ENCODE assay signal across 13 cellular contexts in genomic region chr2:189837336-189837735, GRCh38. TPM values are rescaled to one million over a fixed set of nuclear protein-coding genes. Genes with fewer than 3 reads are reported as not detected.
DNase-seq lines count a peak whose midpoint lies in the region; ATAC-seq, FAIRE-seq and TF ChIP-seq lines count a peak whose summit lies in the region.
"Had no signal": no experiment of that assay in that cellular context is flagged by ENCODE, and none has a peak within 500 bp of the region (broad histone marks: within the 10 kb centered on the region; RNA-seq: fewer than 3 reads in every experiment).

No MANE protein-coding gene starts in this region.

- no peak overlapping the region for H3K4me3 Mint-ChIP-seq in dendritic cell treated with granulocyte-macrophage colony-stimulating factor and Interleukin-4, amounts not matched to agents 40 ng/mL and 50 ng/mL, for 4 days
- H3K4me3 Mint-ChIP-seq: CD8-positive, alpha-beta memory T cell had no signal

- intact Hi-C loops in dendritic cell treated with granulocyte-macrophage colony-stimulating factor and Interleukin-4, amounts not matched to agents 40 ng/mL and 50 ng/mL, for 4 days (cut with micrococcal nuclease): loop anchor here (5.0 kb wide), 1 partner anchor 35 kb away; no protein-coding TSS in a partner anchor
- intact Hi-C loops in psoas muscle (cut with DNase I): loop anchor here in 1 of 2 donors (5.0 kb wide), 1 partner anchor 1845 kb away; no protein-coding TSS in a partner anchor

- H3K4me3 ChIP-seq in HEK293 (ENCODE audit: low read depth, low read length) (no peak overlapping the region), SJSA1 (no peak overlapping the region), psoas muscle (no peak overlapping the region)

- no peak for ATAC-seq in psoas muscle
- ATAC-seq: HCT116 had no signal

- no peak for FAIRE-seq in H54 (lab: Jason Lieb, UNC)

- H3K27me3 ChIP-seq in SJSA1 (replicated peaks): no peaks in the 10 kb centered on the region
- H3K27me3 ChIP-seq in psoas muscle (ENCODE audit: insufficient read depth in 3 of 3, low read length in 2 of 3): no peaks in the 10 kb centered on the region

- H3K36me3 Mint-ChIP-seq in dendritic cell treated with granulocyte-macrophage colony-stimulating factor and Interleukin-4, amounts not matched to agents 40 ng/mL and 50 ng/mL, for 4 days (ENCODE audit: low read depth): peaks cover 14% of the 10 kb centered on the region

- H3K4me1 Mint-ChIP-seq in dendritic cell treated with granulocyte-macrophage colony-stimulating factor and Interleukin-4, amounts not matched to agents 40 ng/mL and 50 ng/mL, for 4 days (ENCODE audit: low read depth): peaks cover 30% of the 10 kb centered on the region

- H3K36me3 ChIP-seq in HEK293 (ENCODE audit: control insufficient read depth in 2 of 2, insufficient read depth in 1 of 2, low read length in 2 of 2) (no peaks in the 10 kb centered on the region), SJSA1 (peaks cover 2% of the 10 kb centered on the region; the same call in 1 of the 2 replicates), psoas muscle (ENCODE audit: insufficient read depth in 1 of 2, low read depth in 1 of 2) (no peaks in the 10 kb centered on the region)

- TF ChIP-seq CTCF in HEK293 (tag by site-specific recombination; IDR thresholded peaks at IDR 0.05): no peak
- no peak for TF ChIP-seq CTCF in psoas muscle (IDR thresholded peaks at IDR 0.05)

- H3K27ac Mint-ChIP-seq in dendritic cell treated with granulocyte-macrophage colony-stimulating factor and Interleukin-4, amounts not matched to agents 40 ng/mL and 50 ng/mL, for 4 days: peak overlapping the region; percentile 86

- peaks cover 7% of the 10 kb centered on the region; the same call in 1 of the 2 replicates for H3K4me1 ChIP-seq in HEK293 (ENCODE audit: control insufficient read depth, insufficient read depth, low read length)
- peaks cover 17% of the 10 kb centered on the region for H3K4me1 ChIP-seq in SJSA1 (replicated peaks)
- H3K4me1 ChIP-seq in psoas muscle: peaks cover 28% of the 10 kb centered on the region

- POLR2A ChIA-PET in HEK293 (lab: Yijun Ruan, JAX): interaction anchor here (0.6 to 1.4 kb wide), 2 partner anchors 53 to 1183 kb away, joined by 4 read pairs; partner anchors contain the start of genes ORMDL1 and PMS1

- TF ChIP-seq POLR2A in H54 (IDR thresholded peaks at IDR 0.05; ENCODE audit: low read depth, low read length): no peak

- H3K9me3 Mint-ChIP-seq in dendritic cell treated with granulocyte-macrophage colony-stimulating factor and Interleukin-4, amounts not matched to agents 40 ng/mL and 50 ng/mL, for 4 days: peaks cover 8% of the 10 kb centered on the region
- H3K9me3 Mint-ChIP-seq: CD8-positive, alpha-beta memory T cell had no signal

- H3K27ac ChIP-seq in HEK293 (ENCODE audit: extremely low read depth, low read depth, low read length) (no peak overlapping the region), SJSA1 (peak overlapping the region; percentile 71), psoas muscle (peak overlapping the region; percentile 77)

- H3K27me3 Mint-ChIP-seq in dendritic cell treated with granulocyte-macrophage colony-stimulating factor and Interleukin-4, amounts not matched to agents 40 ng/mL and 50 ng/mL, for 4 days: no peaks in the 10 kb centered on the region
- H3K27me3 Mint-ChIP-seq: CD8-positive, alpha-beta memory T cell had no signal

- no peaks in the 10 kb centered on the region for H3K9me3 ChIP-seq in HEK293 (ENCODE audit: control insufficient read depth, insufficient read depth, low read depth, low read length)
- H3K9me3 ChIP-seq in SJSA1 (replicated peaks): no peaks in the 10 kb centered on the region
- H3K9me3 ChIP-seq in psoas muscle: no peaks in the 10 kb centered on the region

- CTCF ChIA-PET in HEK293 (lab: Yijun Ruan, JAX): no interaction called here

- DNase-seq in SJSA1 (ENCODE audit: low read depth in 1 of 2, low spot score in 2 of 2): no peak
- DNase-seq in psoas muscle: no peak
- DNase-seq in H54 (ENCODE audit: insufficient read length, low spot score): no peak
- DNase-seq in NCI-H526 treated with DMSO at 0.1 percent for 48 hours (lab: John Stamatoyannopoulos, UW): no peak
- no peak for DNase-seq in HUDEP-2 (lab: John Stamatoyannopoulos, UW; ENCODE audit: unreplicated experiment in 76 of 76)
- DNase-seq: CD8-positive, alpha-beta memory T cell; Karpas-422; NCI-H187 treated with DMSO at 0.1 percent for 48 hours; NCI-H510A; RPMI8226 had no signal

- WGBS in psoas muscle, 3 donors: 71 to 82% (median 77%) methylated on average over 2 of the region's 2 CpGs

TF ChIP-seq in HEK293, 187 proteins besides CTCF, POLR2A, EP300 and RAD21:
- 0 out of 2 replicates have a peak, but pooled peaks have one; percentile 3 for TF ChIP-seq ZNF121 (tag by site-specific recombination; IDR thresholded peaks at IDR 0.05)
- TF ChIP-seq HOXD13 (CRISPR knock-in tag; IDR thresholded peaks at IDR 0.05; ENCODE audit: borderline replicate concordance): no peak
- TF ChIP-seq ZNF530 (tag by site-specific recombination; IDR thresholded peaks at IDR 0.05; ENCODE audit: low read depth): no peak
- TF ChIP-seq HOXA7 (CRISPR knock-in tag; IDR thresholded peaks at IDR 0.05; ENCODE audit: borderline replicate concordance): no peak
TF ChIP-seq in HEK293: peak in this region for 1.

RNA-seq across cellular contexts. Expression of gene PMS1, which starts 53.1 kb away (rescaled TPM):
- 23.4 and 27.9 TPM in 2 replicates for total RNA-seq in SJSA1 (2014; rRNA removed; shearing (Covaris generic))
- total RNA-seq in psoas muscle: 10 to 100 TPM in 3 of 4 donors, 1 to 10 TPM in 1; 8.7 to 20.3 (median 11.6) TPM
- polyA plus RNA-seq in psoas muscle: 10 to 100 TPM in 1 of 3 donors, 1 to 10 TPM in 2; 4.6 to 10.5 (median 7.4) TPM

RNA-seq across cellular contexts. Expression of gene ORMDL1, which starts 53.2 kb away (rescaled TPM):
- total RNA-seq in SJSA1 (2014; rRNA removed; shearing (Covaris generic)): 94.5 and 109 TPM in 2 replicates
- 10 to 100 TPM; 18.7 to 22.2 (median 20.1) TPM for total RNA-seq in psoas muscle
- 10 to 100 TPM; 24.0 to 54.5 (median 41.2) TPM for polyA plus RNA-seq in psoas muscle
